15 cellular contexts compared by ENCODE assay signal in the genomic region with DNA sequence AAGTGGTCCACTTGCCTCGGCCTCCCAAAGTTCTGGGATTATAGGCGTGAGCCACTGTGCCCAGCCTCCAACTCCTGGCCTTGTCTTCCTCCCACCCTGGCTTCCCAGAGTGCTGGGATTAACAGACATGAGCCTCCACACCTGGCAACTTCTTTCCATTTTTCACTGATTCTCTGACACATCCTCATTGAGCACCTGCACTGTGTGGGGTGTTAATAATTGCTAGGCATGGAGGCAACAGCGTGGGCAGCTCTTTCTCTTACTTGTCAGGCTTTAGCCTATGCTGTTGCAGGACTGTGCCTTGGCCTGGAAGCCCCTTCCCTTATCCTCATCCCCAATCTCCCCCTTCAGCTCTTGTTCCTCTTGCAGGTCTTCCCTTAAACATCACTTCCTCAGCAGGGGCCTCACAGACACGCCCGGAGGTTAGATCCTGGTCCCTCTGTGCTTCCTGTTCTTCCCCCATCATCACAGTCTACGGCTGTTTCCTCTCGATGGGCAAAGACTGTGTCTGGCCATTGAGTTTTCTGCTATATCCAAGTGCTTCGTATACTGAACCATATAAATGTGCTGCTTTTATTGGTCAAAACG. TPM values are rescaled to one million over a fixed set of nuclear protein-coding genes. Genes with fewer than 3 reads are reported as not detected.
DNase-seq lines count a peak whose midpoint lies in the region; ATAC-seq lines count a peak whose summit lies in the region.
"Had no signal": no experiment of that assay in that cellular context is flagged by ENCODE, and none has a peak within 500 bp of the region (broad histone marks: within the 10 kb centered on the region; RNA-seq: fewer than 3 reads in every experiment).

No MANE protein-coding gene starts in this region.

- no peaks in the 10 kb centered on the region for H3K9me3 Mint-ChIP-seq in activated T-cell treated with anti-CD3 and anti-CD28 coated beads, Interleukin-2, amount 50 U/mL, for 24 hours
- H3K9me3 Mint-ChIP-seq in activated naive CD8-positive, alpha-beta T cell treated with anti-CD3 and anti-CD28 coated beads, Interleukin-2, amount 50 U/mL, for 24 hours: no peaks in the 10 kb centered on the region
- H3K9me3 Mint-ChIP-seq in stimulated activated memory B cell treated with anti-CD40 and anti-IgM and Interleukin-4, amounts not matched to agents 10 μg/mL and 1 μg/mL and 100 μg/mL, for 72 hours: no peaks in the 10 kb centered on the region
- H3K9me3 Mint-ChIP-seq: activated B cell treated with CpG ODN at 0.5 μM for 24 hours; activated T-cell treated with anti-CD3 and anti-CD28 coated beads, Interleukin-2, amount 50 U/mL, for 4 hours; IgD-negative memory B cell; memory B cell had no signal

- peak overlapping the region; percentile 60 for H3K27ac Mint-ChIP-seq in activated T-cell treated with anti-CD3 and anti-CD28 coated beads, Interleukin-2, amount 50 U/mL, for 24 hours
- H3K27ac Mint-ChIP-seq in activated naive CD8-positive, alpha-beta T cell treated with anti-CD3 and anti-CD28 coated beads, Interleukin-2, amount 50 U/mL, for 24 hours: peak overlapping the region; percentile 77
- peak overlapping the region; percentile 36 for H3K27ac Mint-ChIP-seq in stimulated activated memory B cell treated with anti-CD40 and anti-IgM and Interleukin-4, amounts not matched to agents 10 μg/mL and 1 μg/mL and 100 μg/mL, for 72 hours
- H3K27ac Mint-ChIP-seq: activated B cell treated with CpG ODN at 0.5 μM for 24 hours, memory B cell had no signal

- H3K27me3 Mint-ChIP-seq in activated T-cell treated with anti-CD3 and anti-CD28 coated beads, Interleukin-2, amount 50 U/mL, for 24 hours: no peaks in the 10 kb centered on the region
- H3K27me3 Mint-ChIP-seq in activated naive CD8-positive, alpha-beta T cell treated with anti-CD3 and anti-CD28 coated beads, Interleukin-2, amount 50 U/mL, for 24 hours: no peaks in the 10 kb centered on the region
- H3K27me3 Mint-ChIP-seq in stimulated activated memory B cell treated with anti-CD40 and anti-IgM and Interleukin-4, amounts not matched to agents 10 μg/mL and 1 μg/mL and 100 μg/mL, for 72 hours: no peaks in the 10 kb centered on the region
- H3K27me3 Mint-ChIP-seq: activated B cell treated with CpG ODN at 0.5 μM for 24 hours, IgD-negative memory B cell, memory B cell had no signal

- no peaks in the 10 kb centered on the region for H3K36me3 Mint-ChIP-seq in activated T-cell treated with anti-CD3 and anti-CD28 coated beads, Interleukin-2, amount 50 U/mL, for 24 hours (ENCODE audit: low read depth)
- no peaks in the 10 kb centered on the region for H3K36me3 Mint-ChIP-seq in activated naive CD8-positive, alpha-beta T cell treated with anti-CD3 and anti-CD28 coated beads, Interleukin-2, amount 50 U/mL, for 24 hours (ENCODE audit: low read depth)
- H3K36me3 Mint-ChIP-seq in stimulated activated memory B cell treated with anti-CD40 and anti-IgM and Interleukin-4, amounts not matched to agents 10 μg/mL and 1 μg/mL and 100 μg/mL, for 72 hours: peaks cover 5% of the 10 kb centered on the region
- H3K36me3 Mint-ChIP-seq: IgD-negative memory B cell, memory B cell had no signal

- H3K4me1 Mint-ChIP-seq in activated T-cell treated with anti-CD3 and anti-CD28 coated beads, Interleukin-2, amount 50 U/mL, for 24 hours (ENCODE audit: low read depth): peaks cover 18% of the 10 kb centered on the region
- peaks cover 28% of the 10 kb centered on the region for H3K4me1 Mint-ChIP-seq in activated naive CD8-positive, alpha-beta T cell treated with anti-CD3 and anti-CD28 coated beads, Interleukin-2, amount 50 U/mL, for 24 hours
- H3K4me1 Mint-ChIP-seq in stimulated activated memory B cell treated with anti-CD40 and anti-IgM and Interleukin-4, amounts not matched to agents 10 μg/mL and 1 μg/mL and 100 μg/mL, for 72 hours: peaks cover 41% of the 10 kb centered on the region

- H3K4me3 Mint-ChIP-seq in activated T-cell treated with anti-CD3 and anti-CD28 coated beads, Interleukin-2, amount 50 U/mL, for 24 hours: no peak overlapping the region
- peak overlapping the region; percentile 25 for H3K4me3 Mint-ChIP-seq in activated naive CD8-positive, alpha-beta T cell treated with anti-CD3 and anti-CD28 coated beads, Interleukin-2, amount 50 U/mL, for 24 hours
- H3K4me3 Mint-ChIP-seq in stimulated activated memory B cell treated with anti-CD40 and anti-IgM and Interleukin-4, amounts not matched to agents 10 μg/mL and 1 μg/mL and 100 μg/mL, for 72 hours: no peak overlapping the region
- H3K4me3 Mint-ChIP-seq: activated B cell treated with CpG ODN at 0.5 μM for 24 hours; activated T-cell treated with anti-CD3 and anti-CD28 coated beads, Interleukin-2, amount 50 U/mL, for 4 hours; IgD-negative memory B cell; memory B cell had no signal

- ATAC-seq in activated naive CD8-positive, alpha-beta T cell treated with anti-CD3 and anti-CD28 coated beads, Interleukin-2, amount 50 U/mL, for 24 hours: no peak
- ATAC-seq in stimulated activated memory B cell treated with anti-CD40 and anti-IgM and Interleukin-4, amounts not matched to agents 10 μg/mL and 1 μg/mL and 100 μg/mL, for 72 hours: no peak
- ATAC-seq in sciatic nerve: no peak

- DNase-seq in activated T-cell treated with anti-CD3 and anti-CD28 coated beads, Interleukin-2, amount 50 U/mL, for 24 hours: no peak
- no peak for DNase-seq in activated T-cell treated with anti-CD3 and anti-CD28 coated beads, Interleukin-2, amount 50 U/mL, for 1 hour
- peak; percentile 40 for DNase-seq in NOMO-1 treated with dmso at 0.1 percent for 144 hours (lab: John Stamatoyannopoulos, UW; ENCODE audit: unreplicated experiment)
- DNase-seq in activated naive CD8-positive, alpha-beta T cell treated with anti-CD3 and anti-CD28 coated beads, Interleukin-2, amount 50 U/mL, for 24 hours: no peak
- DNase-seq in NCI-H446 (lab: John Stamatoyannopoulos, UW): no peak
- DNase-seq in sciatic nerve (ENCODE audit: low spot score): no peak
- DNase-seq in stimulated activated CD4-positive, alpha-beta T cell treated with anti-CD3 and anti-CD28 coated beads, Interleukin-1b, Interleukin-23, amount 100 ng/mL, for 48 hours: no peak
- DNase-seq: activated B cell treated with CpG ODN at 0.5 μM for 24 hours; activated T-cell treated with anti-CD3 and anti-CD28 coated beads, Interleukin-2, amount 50 U/mL, for 4 hours; brain microvascular endothelial cell; NCI-H1694 treated with DMSO at 0.1 percent for 48 hours had no signal

- intact Hi-C loops in sciatic nerve (cut with DNase I): no loop called here

RNA-seq across cellular contexts. Expression of gene QPRT, which starts 7.9 kb away (rescaled TPM):
- 26.3 TPM for total RNA-seq in sciatic nerve

RNA-seq across cellular contexts. Expression of gene SPN, which starts 23.8 kb away (rescaled TPM):
- 5.4 TPM for total RNA-seq in sciatic nerve
- total RNA-seq: SJSA1 had no signal

RNA-seq across cellular contexts. Expression of gene C16orf54, which starts 59.0 kb away (rescaled TPM):
- 2.2 TPM for total RNA-seq in sciatic nerve
- total RNA-seq: SJSA1 had no signal
